1 cellular context compared by ENCODE assay signal in genomic region chr10:22159979-22160378, GRCh38.
TF ChIP-seq lines count a peak whose summit lies in the region.

No MANE protein-coding gene starts in this region.

TF ChIP-seq in K562, 482 proteins besides CTCF, POLR2A, EP300 and RAD21 (continued from another document):
- TF ChIP-seq MITF (IDR thresholded peaks at IDR 0.05), result no peak
- TF ChIP-seq NCOR1 (IDR thresholded peaks at IDR 0.05), result peak; percentile 49; the same call in 1 of the 2 replicates
- TF ChIP-seq, protein P1, sequence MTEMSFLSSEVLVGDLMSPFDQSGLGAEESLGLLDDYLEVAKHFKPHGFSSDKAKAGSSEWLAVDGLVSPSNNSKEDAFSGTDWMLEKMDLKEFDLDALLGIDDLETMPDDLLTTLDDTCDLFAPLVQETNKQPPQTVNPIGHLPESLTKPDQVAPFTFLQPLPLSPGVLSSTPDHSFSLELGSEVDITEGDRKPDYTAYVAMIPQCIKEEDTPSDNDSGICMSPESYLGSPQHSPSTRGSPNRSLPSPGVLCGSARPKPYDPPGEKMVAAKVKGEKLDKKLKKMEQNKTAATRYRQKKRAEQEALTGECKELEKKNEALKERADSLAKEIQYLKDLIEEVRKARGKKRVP (CRISPR knock-in tag; IDR thresholded peaks at IDR 0.05), result no peak
- TF ChIP-seq CGGBP1 (CRISPR knock-in tag; IDR thresholded peaks at IDR 0.05), result no peak
- peak; percentile 30; the same call in 1 of the 2 replicates for TF ChIP-seq CBFA2T2 (conservative IDR thresholded peaks at IDR 0.05)
- no peak for TF ChIP-seq EZH2 (IDR thresholded peaks at IDR 0.05; ENCODE audit: borderline replicate concordance, low read depth, low read length)
- TF ChIP-seq BRF1 (IDR thresholded peaks at IDR 0.05; ENCODE audit: borderline replicate concordance, extremely low read depth, insufficient read length), result no peak
- TF ChIP-seq GABPA (tag; conservative IDR thresholded peaks at IDR 0.05; ENCODE audit: low read depth), result no peak
- peak; percentile 78 for TF ChIP-seq ARID1B (IDR thresholded peaks at IDR 0.05)
- peak; percentile 63 for TF ChIP-seq CBFA2T3 (IDR thresholded peaks at IDR 0.05)
- peak; percentile 30; the same call in 1 of the 2 replicates for TF ChIP-seq DPF2 (IDR thresholded peaks at IDR 0.05)
- TF ChIP-seq MTA2 (IDR thresholded peaks at IDR 0.05; ENCODE audit: low read depth), result 0 out of 2 replicates have a peak, but pooled peaks have one; percentile 30
- TF ChIP-seq TAL1 (IDR thresholded peaks at IDR 0.05), result peak; percentile 55
